In genomic region chr17:40290629-40291296, GRCh38 we compare ENCODE assay signal across 1 cellular context.
TF ChIP-seq lines count a peak whose summit lies in the region.

No MANE protein-coding gene starts in this region.

TF ChIP-seq in HEK293, 187 proteins besides CTCF, POLR2A, EP300 and RAD21 (continued from another document):
- TF ChIP-seq ZNF654 (tag by site-specific recombination; IDR thresholded peaks at IDR 0.05; ENCODE audit: low read depth) (peak; percentile 74), GLIS2 (tag by site-specific recombination; IDR thresholded peaks at IDR 0.05) (no peak), ZNF530 (tag by site-specific recombination; IDR thresholded peaks at IDR 0.05; ENCODE audit: low read depth) (no peak), PBX3 (CRISPR knock-in tag; IDR thresholded peaks at IDR 0.05) (no peak), ZFP41 (tag by site-specific recombination; IDR thresholded peaks at IDR 0.05; ENCODE audit: borderline replicate concordance) (no peak), ZNF510 (tag by site-specific recombination; IDR thresholded peaks at IDR 0.05; ENCODE audit: insufficient replicate concordance) (no peak), ZNF324 (tag by site-specific recombination; IDR thresholded peaks at IDR 0.05) (no peak), ZSCAN30 (tag by site-specific recombination; IDR thresholded peaks at IDR 0.05) (no peak), ZSCAN23 (tag by site-specific recombination; IDR thresholded peaks at IDR 0.05) (no peak), ZNF157 (tag by site-specific recombination; IDR thresholded peaks at IDR 0.05) (no peak), ZNF621 (tag by site-specific recombination; IDR thresholded peaks at IDR 0.05) (no peak), ZNF624 (tag by site-specific recombination; IDR thresholded peaks at IDR 0.05) (no peak), ZNF274 (IDR thresholded peaks at IDR 0.05; ENCODE audit: low read length) (no peak), ZNF274 (tag by site-specific recombination; IDR thresholded peaks at IDR 0.05; ENCODE audit: borderline replicate concordance) (no peak), KLF1 (tag by site-specific recombination; IDR thresholded peaks at IDR 0.05) (no peak)
- TF ChIP-seq, protein P1, sequence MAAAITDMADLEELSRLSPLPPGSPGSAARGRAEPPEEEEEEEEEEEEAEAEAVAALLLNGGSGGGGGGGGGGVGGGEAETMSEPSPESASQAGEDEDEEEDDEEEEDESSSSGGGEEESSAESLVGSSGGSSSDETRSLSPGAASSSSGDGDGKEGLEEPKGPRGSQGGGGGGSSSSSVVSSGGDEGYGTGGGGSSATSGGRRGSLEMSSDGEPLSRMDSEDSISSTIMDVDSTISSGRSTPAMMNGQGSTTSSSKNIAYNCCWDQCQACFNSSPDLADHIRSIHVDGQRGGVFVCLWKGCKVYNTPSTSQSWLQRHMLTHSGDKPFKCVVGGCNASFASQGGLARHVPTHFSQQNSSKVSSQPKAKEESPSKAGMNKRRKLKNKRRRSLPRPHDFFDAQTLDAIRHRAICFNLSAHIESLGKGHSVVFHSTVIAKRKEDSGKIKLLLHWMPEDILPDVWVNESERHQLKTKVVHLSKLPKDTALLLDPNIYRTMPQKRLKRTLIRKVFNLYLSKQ (tag by site-specific recombination; IDR thresholded peaks at IDR 0.05; ENCODE audit: borderline replicate concordance) = no peak
